In genomic region chr15:41116872-41117242, GRCh38 we compare ENCODE assay signal across 8 cellular contexts. TPM values are rescaled to one million over a fixed set of nuclear protein-coding genes. Genes with fewer than 3 reads are reported as not detected.
A peak's percentile ranks its signal among the peaks of the same experiment; 100 is the strongest.
DNase-seq lines count a peak whose midpoint lies in the region; ATAC-seq, FAIRE-seq and TF ChIP-seq lines count a peak whose summit lies in the region.

No MANE protein-coding gene starts in this region.

- peak overlapping the region; percentile 90 for H2AFZ ChIP-seq in astrocyte (ENCODE audit: low read depth, low read length)

- H4K20me1 ChIP-seq in astrocyte (ENCODE audit: insufficient read depth, low read length): peaks cover 17% of the 10 kb centered on the region

- H3K4me3 Mint-ChIP-seq in astrocyte (ENCODE audit: unreplicated experiment): peak overlapping the region; percentile 86

- H3K27ac Mint-ChIP-seq in astrocyte (ENCODE audit: unreplicated experiment): peak overlapping the region; percentile 94

- H3K9me3 ChIP-seq in astrocyte (ENCODE audit: insufficient read depth, low read depth, low read length) (no peaks in the 10 kb centered on the region), right lobe of liver (no peaks in the 10 kb centered on the region), transverse colon (no peaks in the 10 kb centered on the region)

- peaks cover 42% of the 10 kb centered on the region for H3K79me2 ChIP-seq in astrocyte (ENCODE audit: insufficient read depth, low read length)

- peaks cover 2% of the 10 kb centered on the region for H3K36me3 ChIP-seq in astrocyte (ENCODE audit: insufficient read depth, low read length)
- H3K36me3 ChIP-seq in right lobe of liver: no peaks in the 10 kb centered on the region
- no peaks in the 10 kb centered on the region for H3K36me3 ChIP-seq in transverse colon

- FAIRE-seq in astrocyte (lab: Jason Lieb, UNC): no peak

- peak overlapping the region; percentile 100 for H3K9ac ChIP-seq in astrocyte (ENCODE audit: low read length)

- no peaks in the 10 kb centered on the region for H3K27me3 Mint-ChIP-seq in astrocyte (ENCODE audit: low read depth, unreplicated experiment)

- no peak for TF ChIP-seq EP300 in transverse colon (IDR thresholded peaks at IDR 0.05; ENCODE audit: low read depth)

- H3K4me1 ChIP-seq in astrocyte (ENCODE audit: insufficient read depth, low read length) (peaks cover 5% of the 10 kb centered on the region), right lobe of liver (peaks cover 0 to 13% (median 3%) of the 10 kb centered on the region in 4 donors), transverse colon (peaks cover 4 to 19% (median 8%) of the 10 kb centered on the region in 4 donors)

- intact Hi-C loops in right lobe of liver (cut with DNase I) (no loop called here), transverse colon (cut with DNase I; ENCODE audit: low total_unique reads) (loop anchor here (2.0 to 5.0 kb wide), 2 partner anchors 114 to 305 kb away; partner anchors contain the start of genes CHP1 and EXD1)

- H3K27ac ChIP-seq in astrocyte (ENCODE audit: low read depth, low read length): peak overlapping the region; percentile 100
- peak overlapping the region; percentile 98 to 99 (median 99) for H3K27ac ChIP-seq in right lobe of liver
- H3K27ac ChIP-seq in transverse colon: peak overlapping the region; percentile 96 to 99 (median 98)

- no peaks in the 10 kb centered on the region for H3K9me3 Mint-ChIP-seq in astrocyte (ENCODE audit: unreplicated experiment)

- peaks cover 2% of the 10 kb centered on the region for H3K27me3 ChIP-seq in astrocyte (ENCODE audit: insufficient read depth, low read length)
- H3K27me3 ChIP-seq in right lobe of liver: no peaks in the 10 kb centered on the region
- H3K27me3 ChIP-seq in transverse colon: no peaks in the 10 kb centered on the region

- H3K4me1 Mint-ChIP-seq in astrocyte (ENCODE audit: low read depth, unreplicated experiment): no peaks in the 10 kb centered on the region

- 16% methylated on average over 6 of the region's 9 CpGs for WGBS in right lobe of liver (ENCODE audit: insufficient coverage, low coverage, low lambda C conversion rate, missing lambda C conversion rate)
- WGBS in transverse colon (ENCODE audit: low coverage in 1 of 2), 2 donors: 53 to 61% methylated on average over 3 to 9 of the region's 9 CpGs

- TF ChIP-seq CTCF in astrocyte (IDR thresholded peaks at IDR 0.05; ENCODE audit: insufficient read depth, low read depth, low read length) (no peak), right lobe of liver (IDR thresholded peaks at IDR 0.05) (no peak), transverse colon (IDR thresholded peaks at IDR 0.05) (no peak)

- DNase-seq in activated CD8-positive, alpha-beta memory T cell treated with anti-CD3 and anti-CD28 coated beads, Interleukin-2, amount 50 U/mL, for 48 hours: peak; percentile 53
- DNase-seq in activated CD8-positive, alpha-beta memory T cell treated with anti-CD3 and anti-CD28 coated beads, Interleukin-2, amount 50 U/mL, for 4 hours: no peak
- DNase-seq in astrocyte (ENCODE audit: low read depth) (no peak), right lobe of liver (no peak), transverse colon (no peak), 8988T (no peak)
- DNase-seq in stimulated activated CD4-positive, alpha-beta T cell treated with anti-CD3 and anti-CD28 coated beads, Interleukin-4, amount 100 ng/mL, for 4 hours: no peak

- peak overlapping the region; percentile 85 for H3K4me2 ChIP-seq in astrocyte (ENCODE audit: low read length)

- H3K36me3 Mint-ChIP-seq in astrocyte (ENCODE audit: low read depth, unreplicated experiment): no peaks in the 10 kb centered on the region

- ATAC-seq in right lobe of liver (no peak), HG02642 (IDR thresholded peaks at IDR 0.05; ENCODE audit: poor library complexity, unreplicated experiment) (no peak)

- H3K4me3 ChIP-seq in astrocyte (ENCODE audit: insufficient read depth, low read depth, low read length) (peak overlapping the region; percentile 77), right lobe of liver (peak overlapping the region; percentile 83 to 89 (median 85)), transverse colon (peak overlapping the region; percentile 38 to 89 (median 79))

- TF ChIP-seq POLR2A in right lobe of liver (IDR thresholded peaks at IDR 0.05): no peak
- no peak for TF ChIP-seq POLR2A in transverse colon (IDR thresholded peaks at IDR 0.05)

- in situ Hi-C loops in transverse colon (cut with MboI; ENCODE audit: low pct_ligation_motif_present in 1 of 4, low pct_unique_long_range_greater_than_20kb in 1 of 4, low sequenced_read_pairs in 3 of 4): no loop called here

RNA-seq across cellular contexts. Expression of gene INO80, which starts 0.8 kb away (rescaled TPM):
- 17.0 and 17.3 TPM in 2 replicates for total RNA-seq in astrocyte
- total RNA-seq in right lobe of liver: 10 to 100 TPM in 4 of 6 experiments, 1 to 10 TPM in 2; 7.8 to 12.5 (median 11.2) TPM
- total RNA-seq in transverse colon: 10 to 100 TPM; 21.8 to 69.1 (median 29.8) TPM
